In genomic region chr14:99518441-99519346, GRCh38 we compare ENCODE assay signal across 1 cellular context.
A peak's percentile ranks its signal among the peaks of the same experiment; 100 is the strongest.
TF ChIP-seq lines count a peak whose summit lies in the region.

No MANE protein-coding gene starts in this region.

TF ChIP-seq in GM12878, 131 proteins besides CTCF, POLR2A, EP300 and RAD21 (continued from another document and continues in another):
- TF ChIP-seq MYC (IDR thresholded peaks at IDR 0.05; ENCODE audit: insufficient read depth, insufficient read length, insufficient replicate concordance, low read length, severe bottlenecking) (no peak), NR2F1 (conservative IDR thresholded peaks at IDR 0.05) (0 out of 2 replicates have a peak, but pooled peaks have one; percentile 20), PML (IDR thresholded peaks at IDR 0.05; ENCODE audit: low read length) (no peak), ZNF24 (IDR thresholded peaks at IDR 0.05) (peak; percentile 14; the same call in 1 of the 2 replicates), FOXM1 (IDR thresholded peaks at IDR 0.05; ENCODE audit: low read depth, low read length) (no peak), SRF (IDR thresholded peaks at IDR 0.05; ENCODE audit: low read depth in 2 of 2, low read length in 2 of 2) (no peak), MEF2A (IDR thresholded peaks at IDR 0.05; ENCODE audit: insufficient read depth, low read depth, low read length) (no peak), MTA3 (IDR thresholded peaks at IDR 0.05; ENCODE audit: borderline replicate concordance, low read length) (no peak), POU2F2 (IDR thresholded peaks at IDR 0.05; ENCODE audit: borderline replicate concordance, low read depth, low read length) (0 out of 3 replicates have a peak, but pooled peaks have one; percentile 37), RELA (IDR thresholded peaks at IDR 0.05; ENCODE audit: borderline replicate concordance, partially characterized antibody) (peak; percentile 30), PAX8 (IDR thresholded peaks at IDR 0.05) (no peak), ZSCAN29 (IDR thresholded peaks at IDR 0.05) (no peak), CHD2 (IDR thresholded peaks at IDR 0.05; ENCODE audit: borderline replicate concordance, low read depth, low read length) (no peak), KLF5 (IDR thresholded peaks at IDR 0.05; ENCODE audit: partially characterized antibody) (no peak), SUZ12 (IDR thresholded peaks at IDR 0.05; ENCODE audit: unreplicated experiment) (no peak), MYB (IDR thresholded peaks at IDR 0.05; ENCODE audit: borderline replicate concordance, low read depth, low read length) (no peak), ETV6 (conservative IDR thresholded peaks at IDR 0.05 in 1 of 2, IDR thresholded peaks at IDR 0.05 in 1 of 2; ENCODE audit: borderline replicate concordance in 1 of 2, low read depth in 1 of 2) (no peak), MXI1 (IDR thresholded peaks at IDR 0.05; ENCODE audit: low read depth, low read length) (no peak), MTA2 (IDR thresholded peaks at IDR 0.05; ENCODE audit: low read depth) (no peak), SMARCA5 (IDR thresholded peaks at IDR 0.05) (peak; percentile 80), GATAD2B (conservative IDR thresholded peaks at IDR 0.05; ENCODE audit: low read depth) (peak; percentile 75; the same call in 1 of the 2 replicates), KDM1A (IDR thresholded peaks at IDR 0.05; ENCODE audit: borderline replicate concordance) (no peak), LARP7 (IDR thresholded peaks at IDR 0.05) (peak; percentile 62; the same call in 1 of the 2 replicates), IRF5 (IDR thresholded peaks at IDR 0.05; ENCODE audit: borderline replicate concordance) (no peak), BMI1 (IDR thresholded peaks at IDR 0.05; ENCODE audit: borderline replicate concordance) (no peak), IRF3 (IDR thresholded peaks at IDR 0.05) (no peak), NFYA (IDR thresholded peaks at IDR 0.05; ENCODE audit: borderline replicate concordance, low read depth, low read length) (no peak), TAF1 (IDR thresholded peaks at IDR 0.05; ENCODE audit: borderline replicate concordance, low read depth, low read length) (no peak), YY1 (IDR thresholded peaks at IDR 0.05; ENCODE audit: low read depth, low read length) (peak; percentile 84), BHLHE40 (IDR thresholded peaks at IDR 0.05; ENCODE audit: borderline replicate concordance in 1 of 2, low read depth in 2 of 2, low read length in 1 of 2) (peak in 1 of 2 experiments; percentile 27; a peak in 1 of 4 replicates), POLR2AphosphoS2 (IDR thresholded peaks at IDR 0.05; ENCODE audit: low read depth, low read length) (no peak), NFXL1 (IDR thresholded peaks at IDR 0.05; ENCODE audit: borderline replicate concordance) (no peak), NKRF (conservative IDR thresholded peaks at IDR 0.05) (no peak), ZNF622 (IDR thresholded peaks at IDR 0.05) (no peak), SREBF1 (IDR thresholded peaks at IDR 0.05; ENCODE audit: low read length) (no peak), IKZF1 (conservative IDR thresholded peaks at IDR 0.05) (0 out of 2 replicates have a peak, but pooled peaks have one; percentile 26), EZH2 (IDR thresholded peaks at IDR 0.05; ENCODE audit: borderline replicate concordance, control insufficient read depth, low read depth, low read length) (no peak), EGR1 (IDR thresholded peaks at IDR 0.05; ENCODE audit: borderline replicate concordance in 1 of 2, low read depth in 2 of 2, low read length in 2 of 2) (no peak), IKZF2 (IDR thresholded peaks at IDR 0.05) (no peak), SIX5 (IDR thresholded peaks at IDR 0.05; ENCODE audit: low read depth, low read length, severe bottlenecking) (no peak), BACH1 (IDR thresholded peaks at IDR 0.05; ENCODE audit: borderline replicate concordance) (no peak)
- TF ChIP-seq, protein P1, sequence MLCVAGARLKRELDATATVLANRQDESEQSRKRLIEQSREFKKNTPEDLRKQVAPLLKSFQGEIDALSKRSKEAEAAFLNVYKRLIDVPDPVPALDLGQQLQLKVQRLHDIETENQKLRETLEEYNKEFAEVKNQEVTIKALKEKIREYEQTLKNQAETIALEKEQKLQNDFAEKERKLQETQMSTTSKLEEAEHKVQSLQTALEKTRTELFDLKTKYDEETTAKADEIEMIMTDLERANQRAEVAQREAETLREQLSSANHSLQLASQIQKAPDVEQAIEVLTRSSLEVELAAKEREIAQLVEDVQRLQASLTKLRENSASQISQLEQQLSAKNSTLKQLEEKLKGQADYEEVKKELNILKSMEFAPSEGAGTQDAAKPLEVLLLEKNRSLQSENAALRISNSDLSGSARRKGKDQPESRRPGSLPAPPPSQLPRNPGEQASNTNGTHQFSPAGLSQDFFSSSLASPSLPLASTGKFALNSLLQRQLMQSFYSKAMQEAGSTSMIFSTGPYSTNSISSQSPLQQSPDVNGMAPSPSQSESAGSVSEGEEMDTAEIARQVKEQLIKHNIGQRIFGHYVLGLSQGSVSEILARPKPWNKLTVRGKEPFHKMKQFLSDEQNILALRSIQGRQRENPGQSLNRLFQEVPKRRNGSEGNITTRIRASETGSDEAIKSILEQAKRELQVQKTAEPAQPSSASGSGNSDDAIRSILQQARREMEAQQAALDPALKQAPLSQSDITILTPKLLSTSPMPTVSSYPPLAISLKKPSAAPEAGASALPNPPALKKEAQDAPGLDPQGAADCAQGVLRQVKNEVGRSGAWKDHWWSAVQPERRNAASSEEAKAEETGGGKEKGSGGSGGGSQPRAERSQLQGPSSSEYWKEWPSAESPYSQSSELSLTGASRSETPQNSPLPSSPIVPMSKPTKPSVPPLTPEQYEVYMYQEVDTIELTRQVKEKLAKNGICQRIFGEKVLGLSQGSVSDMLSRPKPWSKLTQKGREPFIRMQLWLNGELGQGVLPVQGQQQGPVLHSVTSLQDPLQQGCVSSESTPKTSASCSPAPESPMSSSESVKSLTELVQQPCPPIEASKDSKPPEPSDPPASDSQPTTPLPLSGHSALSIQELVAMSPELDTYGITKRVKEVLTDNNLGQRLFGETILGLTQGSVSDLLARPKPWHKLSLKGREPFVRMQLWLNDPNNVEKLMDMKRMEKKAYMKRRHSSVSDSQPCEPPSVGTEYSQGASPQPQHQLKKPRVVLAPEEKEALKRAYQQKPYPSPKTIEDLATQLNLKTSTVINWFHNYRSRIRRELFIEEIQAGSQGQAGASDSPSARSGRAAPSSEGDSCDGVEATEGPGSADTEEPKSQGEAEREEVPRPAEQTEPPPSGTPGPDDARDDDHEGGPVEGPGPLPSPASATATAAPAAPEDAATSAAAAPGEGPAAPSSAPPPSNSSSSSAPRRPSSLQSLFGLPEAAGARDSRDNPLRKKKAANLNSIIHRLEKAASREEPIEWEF (IDR thresholded peaks at IDR 0.05; ENCODE audit: insufficient replicate concordance, low read depth, low read length), result no peak
- TF ChIP-seq, protein P2, sequence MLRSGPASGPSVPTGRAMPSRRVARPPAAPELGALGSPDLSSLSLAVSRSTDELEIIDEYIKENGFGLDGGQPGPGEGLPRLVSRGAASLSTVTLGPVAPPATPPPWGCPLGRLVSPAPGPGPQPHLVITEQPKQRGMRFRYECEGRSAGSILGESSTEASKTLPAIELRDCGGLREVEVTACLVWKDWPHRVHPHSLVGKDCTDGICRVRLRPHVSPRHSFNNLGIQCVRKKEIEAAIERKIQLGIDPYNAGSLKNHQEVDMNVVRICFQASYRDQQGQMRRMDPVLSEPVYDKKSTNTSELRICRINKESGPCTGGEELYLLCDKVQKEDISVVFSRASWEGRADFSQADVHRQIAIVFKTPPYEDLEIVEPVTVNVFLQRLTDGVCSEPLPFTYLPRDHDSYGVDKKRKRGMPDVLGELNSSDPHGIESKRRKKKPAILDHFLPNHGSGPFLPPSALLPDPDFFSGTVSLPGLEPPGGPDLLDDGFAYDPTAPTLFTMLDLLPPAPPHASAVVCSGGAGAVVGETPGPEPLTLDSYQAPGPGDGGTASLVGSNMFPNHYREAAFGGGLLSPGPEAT (IDR thresholded peaks at IDR 0.05; ENCODE audit: low read depth), result no peak
- TF ChIP-seq, protein P3, sequence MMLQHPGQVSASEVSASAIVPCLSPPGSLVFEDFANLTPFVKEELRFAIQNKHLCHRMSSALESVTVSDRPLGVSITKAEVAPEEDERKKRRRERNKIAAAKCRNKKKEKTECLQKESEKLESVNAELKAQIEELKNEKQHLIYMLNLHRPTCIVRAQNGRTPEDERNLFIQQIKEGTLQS (IDR thresholded peaks at IDR 0.05; ENCODE audit: borderline replicate concordance, extremely low read depth, low read depth, low read length), result no peak
- TF ChIP-seq, protein P4, sequence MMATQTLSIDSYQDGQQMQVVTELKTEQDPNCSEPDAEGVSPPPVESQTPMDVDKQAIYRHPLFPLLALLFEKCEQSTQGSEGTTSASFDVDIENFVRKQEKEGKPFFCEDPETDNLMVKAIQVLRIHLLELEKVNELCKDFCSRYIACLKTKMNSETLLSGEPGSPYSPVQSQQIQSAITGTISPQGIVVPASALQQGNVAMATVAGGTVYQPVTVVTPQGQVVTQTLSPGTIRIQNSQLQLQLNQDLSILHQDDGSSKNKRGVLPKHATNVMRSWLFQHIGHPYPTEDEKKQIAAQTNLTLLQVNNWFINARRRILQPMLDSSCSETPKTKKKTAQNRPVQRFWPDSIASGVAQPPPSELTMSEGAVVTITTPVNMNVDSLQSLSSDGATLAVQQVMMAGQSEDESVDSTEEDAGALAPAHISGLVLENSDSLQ (IDR thresholded peaks at IDR 0.05), result no peak
- TF ChIP-seq, protein P5, sequence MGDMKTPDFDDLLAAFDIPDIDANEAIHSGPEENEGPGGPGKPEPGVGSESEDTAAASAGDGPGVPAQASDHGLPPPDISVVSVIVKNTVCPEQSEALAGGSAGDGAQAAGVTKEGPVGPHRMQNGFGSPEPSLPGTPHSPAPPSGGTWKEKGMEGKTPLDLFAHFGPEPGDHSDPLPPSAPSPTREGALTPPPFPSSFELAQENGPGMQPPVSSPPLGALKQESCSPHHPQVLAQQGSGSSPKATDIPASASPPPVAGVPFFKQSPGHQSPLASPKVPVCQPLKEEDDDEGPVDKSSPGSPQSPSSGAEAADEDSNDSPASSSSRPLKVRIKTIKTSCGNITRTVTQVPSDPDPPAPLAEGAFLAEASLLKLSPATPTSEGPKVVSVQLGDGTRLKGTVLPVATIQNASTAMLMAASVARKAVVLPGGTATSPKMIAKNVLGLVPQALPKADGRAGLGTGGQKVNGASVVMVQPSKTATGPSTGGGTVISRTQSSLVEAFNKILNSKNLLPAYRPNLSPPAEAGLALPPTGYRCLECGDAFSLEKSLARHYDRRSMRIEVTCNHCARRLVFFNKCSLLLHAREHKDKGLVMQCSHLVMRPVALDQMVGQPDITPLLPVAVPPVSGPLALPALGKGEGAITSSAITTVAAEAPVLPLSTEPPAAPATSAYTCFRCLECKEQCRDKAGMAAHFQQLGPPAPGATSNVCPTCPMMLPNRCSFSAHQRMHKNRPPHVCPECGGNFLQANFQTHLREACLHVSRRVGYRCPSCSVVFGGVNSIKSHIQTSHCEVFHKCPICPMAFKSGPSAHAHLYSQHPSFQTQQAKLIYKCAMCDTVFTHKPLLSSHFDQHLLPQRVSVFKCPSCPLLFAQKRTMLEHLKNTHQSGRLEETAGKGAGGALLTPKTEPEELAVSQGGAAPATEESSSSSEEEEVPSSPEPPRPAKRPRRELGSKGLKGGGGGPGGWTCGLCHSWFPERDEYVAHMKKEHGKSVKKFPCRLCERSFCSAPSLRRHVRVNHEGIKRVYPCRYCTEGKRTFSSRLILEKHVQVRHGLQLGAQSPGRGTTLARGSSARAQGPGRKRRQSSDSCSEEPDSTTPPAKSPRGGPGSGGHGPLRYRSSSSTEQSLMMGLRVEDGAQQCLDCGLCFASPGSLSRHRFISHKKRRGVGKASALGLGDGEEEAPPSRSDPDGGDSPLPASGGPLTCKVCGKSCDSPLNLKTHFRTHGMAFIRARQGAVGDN (IDR thresholded peaks at IDR 0.05), result no peak
